18 cellular contexts compared by ENCODE assay signal in genomic region chr1:156162430-156163037, GRCh38. TPM values are rescaled to one million over a fixed set of nuclear protein-coding genes. Genes with fewer than 3 reads are reported as not detected.
DNase-seq lines count a peak whose midpoint lies in the region; ATAC-seq and TF ChIP-seq lines count a peak whose summit lies in the region.
"Had no signal": no experiment of that assay in that cellular context is flagged by ENCODE, and none has a peak within 500 bp of the region (broad histone marks: within the 10 kb centered on the region; RNA-seq: fewer than 3 reads in every experiment).

No MANE protein-coding gene starts in this region.

- peak overlapping the region; percentile 88 for H3K4me3 Mint-ChIP-seq in activated T-helper 17 cell treated with anti-CD3 and anti-CD28 coated beads, Interleukin-2, amount 50 U/mL, for 72 hours
- H3K4me3 Mint-ChIP-seq: activated naive CD8-positive, alpha-beta T cell treated with anti-CD3 and anti-CD28 coated beads, Interleukin-2, amount 10 ng/mL, durations not matched to agents 7 days and 5 days had no signal

- in situ Hi-C loops in gastrocnemius medialis (cut with MboI; ENCODE audit: low sequenced_read_pairs in 4 of 4) (no loop called here), GM13977 (cut with MboI; ENCODE audit: low pct_unique_long_range_greater_than_20kb, low sequenced_read_pairs, unreplicated experiment) (no loop called here)

- peaks cover 39% of the 10 kb centered on the region for H3K4me1 Mint-ChIP-seq in activated T-helper 17 cell treated with anti-CD3 and anti-CD28 coated beads, Interleukin-2, amount 50 U/mL, for 72 hours

- no peaks in the 10 kb centered on the region for H3K27me3 Mint-ChIP-seq in activated T-helper 17 cell treated with anti-CD3 and anti-CD28 coated beads, Interleukin-2, amount 50 U/mL, for 72 hours
- H3K27me3 Mint-ChIP-seq: activated CD8-positive, alpha-beta T cell treated with anti-CD3 and anti-CD28 coated beads for 36 hours had no signal

- WGBS in hepatocyte (ENCODE audit: low lambda C conversion rate, missing lambda C conversion rate) = 82% methylated on average over 5 of the region's 5 CpGs

- intact Hi-C loops in gastrocnemius medialis (cut with DNase I; ENCODE audit: low total_unique reads) = loop anchor here (10.0 kb wide), 1 partner anchor 308 kb away; the partner anchor contains the start of genes GON4L and SYT11

- peaks cover 87% of the 10 kb centered on the region for H3K79me2 ChIP-seq in MM.1S (ENCODE audit: low read length)
- H3K79me2 ChIP-seq in hepatocyte = no peaks in the 10 kb centered on the region

- H3K27ac ChIP-seq in MM.1S (ENCODE audit: low read length) (peak overlapping the region; percentile 72), hepatocyte (peak overlapping the region; percentile 62), gastrocnemius medialis (peak overlapping the region; percentile 93 to 97 (median 94))
- H3K27ac ChIP-seq: KMS-11 had no signal

- H3F3A ChIP-seq in MM.1S (ENCODE audit: insufficient read depth, low read length) = peaks cover 74% of the 10 kb centered on the region

- H3K4me1 ChIP-seq in MM.1S (ENCODE audit: low read length) = peaks cover 74% of the 10 kb centered on the region
- peaks cover 10% of the 10 kb centered on the region for H3K4me1 ChIP-seq in hepatocyte (ENCODE audit: insufficient read depth)
- H3K4me1 ChIP-seq in gastrocnemius medialis = peaks cover 10 to 18% of the 10 kb centered on the region in 2 donors

- ATAC-seq in activated T-helper 17 cell treated with anti-CD3 and anti-CD28 coated beads, Interleukin-2, amount 50 U/mL, for 72 hours (replicated peaks) = no peak
- ATAC-seq in gastrocnemius medialis = no peak
- ATAC-seq in GM18502 (IDR thresholded peaks at IDR 0.05; ENCODE audit: poor library complexity, unreplicated experiment) = no peak
- no peak for ATAC-seq in GM19397 (IDR thresholded peaks at IDR 0.05; ENCODE audit: unreplicated experiment)
- ATAC-seq: activated CD8-positive, alpha-beta T cell treated with anti-CD3 and anti-CD28 coated beads for 36 hours had no signal

- H3K9me3 ChIP-seq in MM.1S (replicated peaks; ENCODE audit: insufficient read depth, low read length) = no peaks in the 10 kb centered on the region
- H3K9me3 ChIP-seq in hepatocyte (ENCODE audit: low read depth) = no peaks in the 10 kb centered on the region
- H3K9me3 ChIP-seq in gastrocnemius medialis = no peaks in the 10 kb centered on the region

- H2AFZ ChIP-seq in MM.1S (ENCODE audit: low read length) = no peak overlapping the region
- H2AFZ ChIP-seq in hepatocyte = no peak overlapping the region

- H3K36me3 ChIP-seq in MM.1S (replicated peaks; ENCODE audit: insufficient read depth, low read length) (peaks cover 43% of the 10 kb centered on the region), hepatocyte (replicated peaks; ENCODE audit: insufficient read depth, low read depth) (no peaks in the 10 kb centered on the region), gastrocnemius medialis (no peaks in the 10 kb centered on the region)

- H4K20me1 ChIP-seq in MM.1S (ENCODE audit: insufficient read depth, low read length) (no peaks in the 10 kb centered on the region), hepatocyte (ENCODE audit: insufficient read depth, poor library complexity, severe bottlenecking) (no peaks in the 10 kb centered on the region)

- H3K9ac ChIP-seq in MM.1S (ENCODE audit: low read length) = peak overlapping the region; percentile 14; the same call in 1 of the 2 replicates
- H3K9ac ChIP-seq: KMS-11 had no signal

- TF ChIP-seq CTCF in MM.1S (IDR thresholded peaks at IDR 0.05; ENCODE audit: low read length) (no peak), hepatocyte (IDR thresholded peaks at IDR 0.05; ENCODE audit: poor library complexity) (no peak), gastrocnemius medialis (IDR thresholded peaks at IDR 0.05 in 4 of 5, conservative IDR thresholded peaks at IDR 0.05 in 1 of 5) (no peak), GM13977 (IDR thresholded peaks at IDR 0.05; ENCODE audit: extremely low read depth, insufficient read depth, missing control alignments) (no peak)

- H3K9me3 Mint-ChIP-seq in activated T-helper 17 cell treated with anti-CD3 and anti-CD28 coated beads, Interleukin-2, amount 50 U/mL, for 72 hours = peaks cover 3% of the 10 kb centered on the region
- H3K9me3 Mint-ChIP-seq: activated naive CD8-positive, alpha-beta T cell treated with anti-CD3 and anti-CD28 coated beads, Interleukin-2, amount 10 ng/mL, durations not matched to agents 7 days and 5 days; H9; T-helper 2 cell treated with Interferon-gamma antibody and Interleukin-4, amounts not matched to agents 5 μg/mL and 100 μg/mL, for 36 hours had no signal

- H3K36me3 Mint-ChIP-seq in activated T-helper 17 cell treated with anti-CD3 and anti-CD28 coated beads, Interleukin-2, amount 50 U/mL, for 72 hours (ENCODE audit: low read depth) = peaks cover 33% of the 10 kb centered on the region

- peak overlapping the region; percentile 98 for H3K27ac Mint-ChIP-seq in activated T-helper 17 cell treated with anti-CD3 and anti-CD28 coated beads, Interleukin-2, amount 50 U/mL, for 72 hours
- H3K27ac Mint-ChIP-seq: activated naive CD8-positive, alpha-beta T cell treated with anti-CD3 and anti-CD28 coated beads, Interleukin-2, amount 10 ng/mL, durations not matched to agents 7 days and 5 days; T-helper 2 cell treated with Interferon-gamma antibody and Interleukin-4, amounts not matched to agents 5 μg/mL and 100 μg/mL, for 36 hours had no signal

- DNase-seq in MM.1S = no peak
- DNase-seq in hepatocyte (ENCODE audit: low spot score) = no peak
- no peak for DNase-seq in gastrocnemius medialis
- no peak for DNase-seq in GM13977 (ENCODE audit: low spot score)
- DNase-seq: activated CD8-positive, alpha-beta T cell treated with anti-CD3 and anti-CD28 coated beads for 36 hours; activated naive CD8-positive, alpha-beta T cell treated with anti-CD3 and anti-CD28 coated beads, Interleukin-2, amount 10 ng/mL, durations not matched to agents 7 days and 5 days; cortex of kidney; GF-D8; H9; NCI-H146; NCI-H526; stimulated activated CD4-positive, alpha-beta T cell treated with anti-CD3 and anti-CD28 coated beads, Interleukin-4, amount 100 ng/mL, for 4 hours; stimulated activated naive CD4-positive, alpha-beta T cell had no signal

- TF ChIP-seq POLR2A in gastrocnemius medialis (IDR thresholded peaks at IDR 0.05) = no peak

- H3K4me3 ChIP-seq in MM.1S (ENCODE audit: low read length) (no peak overlapping the region), hepatocyte (no peak overlapping the region), gastrocnemius medialis (no peak overlapping the region)

- no peaks in the 10 kb centered on the region for H3K27me3 ChIP-seq in MM.1S (replicated peaks; ENCODE audit: insufficient read depth, low read length)
- H3K27me3 ChIP-seq in hepatocyte = no peaks in the 10 kb centered on the region
- H3K27me3 ChIP-seq in gastrocnemius medialis = no peaks in the 10 kb centered on the region

- H3K9me2 ChIP-seq in MM.1S (replicated peaks; ENCODE audit: insufficient read depth, low read length) (no peaks in the 10 kb centered on the region), hepatocyte (replicated peaks; ENCODE audit: insufficient read depth) (no peaks in the 10 kb centered on the region)

- H3K4me2 ChIP-seq in MM.1S (ENCODE audit: low read depth, low read length) = no peak overlapping the region
- peak overlapping the region; percentile 82 for H3K4me2 ChIP-seq in hepatocyte
- H3K4me2 ChIP-seq: KMS-11 had no signal

RNA-seq across cellular contexts. Expression of gene SEMA4A, which starts 9.1 kb away (rescaled TPM):
- 10 to 100 TPM in 1 of 2 donors, 1 to 10 TPM in 1; 1.8 to 17.6 TPM for total RNA-seq in activated T-helper 17 cell treated with anti-CD3 and anti-CD28 coated beads, Interleukin-2, amount 50 U/mL, for 72 hours
- 1.4 and 2.1 TPM in 2 replicates for total RNA-seq in hepatocyte
- 1.3 and 2.6 TPM in 2 replicates for polyA plus RNA-seq in hepatocyte
- total RNA-seq in gastrocnemius medialis = 1 to 10 TPM in 2 of 4 donors, under 1 TPM in 2; 0.29 to 2.4 (median 1.2) TPM

RNA-seq across cellular contexts. Expression of gene SLC25A44, which starts 31.4 kb away (rescaled TPM):
- 10 to 100 TPM; 23.5 to 38.1 TPM for total RNA-seq in activated T-helper 17 cell treated with anti-CD3 and anti-CD28 coated beads, Interleukin-2, amount 50 U/mL, for 72 hours
- total RNA-seq in hepatocyte = 16.9 TPM in 2 replicates
- polyA plus RNA-seq in hepatocyte = 18.1 and 19.3 TPM in 2 replicates
- 10 to 100 TPM in 3 of 4 donors, 1 to 10 TPM in 1; 9.2 to 19.5 (median 18.5) TPM for total RNA-seq in gastrocnemius medialis

RNA-seq across cellular contexts. Expression of gene LMNA, which starts 48.0 kb away (rescaled TPM):
- total RNA-seq in activated T-helper 17 cell treated with anti-CD3 and anti-CD28 coated beads, Interleukin-2, amount 50 U/mL, for 72 hours = 100 to 1,000 TPM; 150 to 338 TPM
- total RNA-seq in hepatocyte (161 and 208 TPM in 2 replicates), gastrocnemius medialis (100 to 1,000 TPM; 143 to 244 (median 220) TPM)
- polyA plus RNA-seq in hepatocyte = 345 and 402 TPM in 2 replicates

RNA-seq across cellular contexts. Expression of gene PMF1, which starts 50.3 kb away (rescaled TPM):
- 10 to 100 TPM; 85.6 to 87.3 TPM for total RNA-seq in activated T-helper 17 cell treated with anti-CD3 and anti-CD28 coated beads, Interleukin-2, amount 50 U/mL, for 72 hours
- total RNA-seq in hepatocyte = 60.7 and 81.4 TPM in 2 replicates
- 77.1 and 96.9 TPM in 2 replicates for polyA plus RNA-seq in hepatocyte
- total RNA-seq in gastrocnemius medialis = 100 to 1,000 TPM in 2 of 4 donors, 10 to 100 TPM in 2; 73.3 to 119 (median 89.9) TPM
